23 cellular contexts compared by ENCODE assay signal in the genomic region with DNA sequence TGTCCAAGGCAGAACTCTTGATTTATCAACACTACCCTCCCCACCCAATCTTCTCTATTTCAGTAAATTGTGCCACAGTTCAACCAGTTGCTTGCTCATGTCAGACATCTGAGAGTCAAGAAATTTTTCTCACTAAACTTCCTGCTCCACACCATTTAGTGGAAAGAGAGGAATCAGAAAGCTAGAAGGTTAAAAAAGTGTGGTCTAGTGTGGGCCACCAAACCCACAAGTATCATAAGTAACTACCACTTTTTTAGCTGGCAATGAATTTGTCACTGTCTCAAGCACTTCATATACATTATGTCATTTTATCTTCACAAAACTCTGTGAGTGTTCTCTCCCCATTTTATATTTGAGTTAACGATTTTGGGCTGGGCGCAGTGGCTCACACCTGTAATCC. TPM values are rescaled to one million over a fixed set of nuclear protein-coding genes. Genes with fewer than 3 reads are reported as not detected.
DNase-seq lines count a peak whose midpoint lies in the region; ATAC-seq and TF ChIP-seq lines count a peak whose summit lies in the region.
"Had no signal": no experiment of that assay in that cellular context is flagged by ENCODE, and none has a peak within 500 bp of the region (broad histone marks: within the 10 kb centered on the region; RNA-seq: fewer than 3 reads in every experiment).

No MANE protein-coding gene starts in this region.

- H3K4me1 Mint-ChIP-seq in activated CD8-positive, alpha-beta T cell treated with anti-CD3 and anti-CD28 coated beads for 36 hours (ENCODE audit: low read depth), result no peaks in the 10 kb centered on the region
- H3K4me1 Mint-ChIP-seq in activated CD8-positive, alpha-beta T cell treated with anti-CD3 and anti-CD28 coated beads, Interleukin-2, amount 10 ng/mL, durations not matched to agents 7 days and 5 days (ENCODE audit: low read depth), result peaks cover 6% of the 10 kb centered on the region
- H3K4me1 Mint-ChIP-seq in activated T-helper 17 cell treated with anti-CD3 and anti-CD28 coated beads, Interleukin-2, amount 50 U/mL, for 72 hours, result no peaks in the 10 kb centered on the region
- H3K4me1 Mint-ChIP-seq: CD14-positive monocyte; CD8-positive, alpha-beta memory T cell had no signal

- no peak overlapping the region for H3K4me3 Mint-ChIP-seq in activated CD8-positive, alpha-beta T cell treated with anti-CD3 and anti-CD28 coated beads for 36 hours
- no peak overlapping the region for H3K4me3 Mint-ChIP-seq in activated CD8-positive, alpha-beta T cell treated with anti-CD3 and anti-CD28 coated beads, Interleukin-2, amount 10 ng/mL, durations not matched to agents 7 days and 5 days
- H3K4me3 Mint-ChIP-seq in activated T-helper 17 cell treated with anti-CD3 and anti-CD28 coated beads, Interleukin-2, amount 50 U/mL, for 72 hours, result no peak overlapping the region
- H3K4me3 Mint-ChIP-seq: CD14-positive monocyte; CD4-positive, alpha-beta T cell; CD8-positive, alpha-beta memory T cell; H9 had no signal

- peak; percentile 28 for DNase-seq in activated CD8-positive, alpha-beta T cell treated with anti-CD3 and anti-CD28 coated beads for 36 hours
- no peak for DNase-seq in activated CD8-positive, alpha-beta T cell treated with anti-CD3 and anti-CD28 coated beads, Interleukin-2, amount 10 ng/mL, durations not matched to agents 7 days and 5 days
- no peak for DNase-seq in activated naive CD4-positive, alpha-beta T cell treated with anti-CD3 and anti-CD28 coated beads, Interleukin-2, amount 50 U/mL, for 72 hours (ENCODE audit: low spot score in 2 of 2)
- DNase-seq in activated naive CD4-positive, alpha-beta T cell treated with Interleukin-2 at 50 U/mL for 16 hours, result no peak
- DNase-seq in effector CD8-positive, alpha-beta T cell (lab: John Stamatoyannopoulos, UW), result no peak
- DNase-seq: 8988T; ACHN; AML-193; BE2C; CD4-positive, alpha-beta T cell; CD8-positive, alpha-beta memory T cell; DMS 273 treated with DMSO at 0.1 percent for 48 hours; DMS79; EL; GDM1; GM23248; H9 had no signal

- intact Hi-C loops in activated CD8-positive, alpha-beta T cell treated with anti-CD3 and anti-CD28 coated beads for 36 hours (cut with micrococcal nuclease), result no loop called here

- ATAC-seq in activated CD8-positive, alpha-beta T cell treated with anti-CD3 and anti-CD28 coated beads for 36 hours, result peak; percentile 42
- ATAC-seq in activated CD8-positive, alpha-beta T cell treated with anti-CD3 and anti-CD28 coated beads, Interleukin-2, amount 10 ng/mL, durations not matched to agents 7 days and 5 days, result no peak
- ATAC-seq in activated naive CD4-positive, alpha-beta T cell treated with anti-CD3 and anti-CD28 coated beads, Interleukin-2, amount 50 U/mL, for 72 hours, result peak; percentile 22 to 64
- peak; percentile 48 for ATAC-seq in activated T-helper 17 cell treated with anti-CD3 and anti-CD28 coated beads, Interleukin-2, amount 50 U/mL, for 72 hours (replicated peaks)
- ATAC-seq: A549, GM12878, HCT116 had no signal

- H3K36me3 Mint-ChIP-seq in activated CD8-positive, alpha-beta T cell treated with anti-CD3 and anti-CD28 coated beads for 36 hours (ENCODE audit: low read depth), result no peaks in the 10 kb centered on the region
- no peaks in the 10 kb centered on the region for H3K36me3 Mint-ChIP-seq in activated CD8-positive, alpha-beta T cell treated with anti-CD3 and anti-CD28 coated beads, Interleukin-2, amount 10 ng/mL, durations not matched to agents 7 days and 5 days (ENCODE audit: low read depth)
- H3K36me3 Mint-ChIP-seq in activated naive CD4-positive, alpha-beta T cell treated with anti-CD3 and anti-CD28 coated beads, Interleukin-2, amount 50 U/mL, for 72 hours, result no peaks in the 10 kb centered on the region
- H3K36me3 Mint-ChIP-seq in activated T-helper 17 cell treated with anti-CD3 and anti-CD28 coated beads, Interleukin-2, amount 50 U/mL, for 72 hours (ENCODE audit: low read depth), result no peaks in the 10 kb centered on the region
- H3K36me3 Mint-ChIP-seq: CD14-positive monocyte had no signal

- CTCF ChIA-PET in activated CD8-positive, alpha-beta T cell treated with anti-CD3 and anti-CD28 coated beads for 36 hours (lab: Charles Lee), result interaction anchor here (1.1 to 4.1 kb wide), 2 partner anchors 9 to 198 kb away, joined by 3 to 20 read pairs; no protein-coding TSS in a partner anchor
- CTCF ChIA-PET in activated CD8-positive, alpha-beta T cell treated with anti-CD3 and anti-CD28 coated beads, Interleukin-2, amount 10 ng/mL, durations not matched to agents 7 days and 5 days (lab: Charles Lee), result interaction anchor here (1.6 kb wide), 1 partner anchor 10 kb away, joined by 9 read pairs; no protein-coding TSS in a partner anchor

- H3K27ac Mint-ChIP-seq in activated CD8-positive, alpha-beta T cell treated with anti-CD3 and anti-CD28 coated beads for 36 hours, result no peak overlapping the region
- no peak overlapping the region for H3K27ac Mint-ChIP-seq in activated CD8-positive, alpha-beta T cell treated with anti-CD3 and anti-CD28 coated beads, Interleukin-2, amount 10 ng/mL, durations not matched to agents 7 days and 5 days
- no peak overlapping the region for H3K27ac Mint-ChIP-seq in activated naive CD4-positive, alpha-beta T cell treated with anti-CD3 and anti-CD28 coated beads, Interleukin-2, amount 50 U/mL, for 72 hours
- H3K27ac Mint-ChIP-seq in activated T-helper 17 cell treated with anti-CD3 and anti-CD28 coated beads, Interleukin-2, amount 50 U/mL, for 72 hours, result no peak overlapping the region
- H3K27ac Mint-ChIP-seq: CD14-positive monocyte; CD4-positive, alpha-beta T cell; CD8-positive, alpha-beta memory T cell; H9 had no signal

- peaks cover 6% of the 10 kb centered on the region for H3K27me3 Mint-ChIP-seq in activated CD8-positive, alpha-beta T cell treated with anti-CD3 and anti-CD28 coated beads for 36 hours
- H3K27me3 Mint-ChIP-seq in activated CD8-positive, alpha-beta T cell treated with anti-CD3 and anti-CD28 coated beads, Interleukin-2, amount 10 ng/mL, durations not matched to agents 7 days and 5 days (ENCODE audit: low read depth), result peaks cover 16% of the 10 kb centered on the region
- H3K27me3 Mint-ChIP-seq in activated T-helper 17 cell treated with anti-CD3 and anti-CD28 coated beads, Interleukin-2, amount 50 U/mL, for 72 hours, result peaks cover 15% of the 10 kb centered on the region

- no peak for TF ChIP-seq CTCF in activated CD8-positive, alpha-beta T cell treated with anti-CD3 and anti-CD28 coated beads for 36 hours (IDR thresholded peaks at IDR 0.05)

- POLR2A ChIA-PET in activated CD8-positive, alpha-beta T cell treated with anti-CD3 and anti-CD28 coated beads for 36 hours (lab: Charles Lee), result no interaction called here
- POLR2A ChIA-PET in activated CD8-positive, alpha-beta T cell treated with anti-CD3 and anti-CD28 coated beads, Interleukin-2, amount 10 ng/mL, durations not matched to agents 7 days and 5 days (lab: Charles Lee), result no interaction called here

- peaks cover 9% of the 10 kb centered on the region for H3K9me3 Mint-ChIP-seq in activated CD8-positive, alpha-beta T cell treated with anti-CD3 and anti-CD28 coated beads for 36 hours
- no peaks in the 10 kb centered on the region for H3K9me3 Mint-ChIP-seq in activated CD8-positive, alpha-beta T cell treated with anti-CD3 and anti-CD28 coated beads, Interleukin-2, amount 10 ng/mL, durations not matched to agents 7 days and 5 days (ENCODE audit: insufficient read depth)
- H3K9me3 Mint-ChIP-seq in activated naive CD4-positive, alpha-beta T cell treated with anti-CD3 and anti-CD28 coated beads, Interleukin-2, amount 50 U/mL, for 72 hours, result no peaks in the 10 kb centered on the region
- no peaks in the 10 kb centered on the region for H3K9me3 Mint-ChIP-seq in activated T-helper 17 cell treated with anti-CD3 and anti-CD28 coated beads, Interleukin-2, amount 50 U/mL, for 72 hours
- H3K9me3 Mint-ChIP-seq: CD4-positive, alpha-beta T cell had no signal

RNA-seq across cellular contexts. Expression of a gene that starts 16.6 kb away (rescaled TPM):
- not detected for total RNA-seq in activated CD8-positive, alpha-beta T cell treated with anti-CD3 and anti-CD28 coated beads for 36 hours
- total RNA-seq in activated CD8-positive, alpha-beta T cell treated with anti-CD3 and anti-CD28 coated beads, Interleukin-2, amount 10 ng/mL, durations not matched to agents 7 days and 5 days, result not detected
- not detected for total RNA-seq in activated naive CD4-positive, alpha-beta T cell treated with anti-CD3 and anti-CD28 coated beads, Interleukin-2, amount 50 U/mL, for 72 hours
- under 1 TPM; 0.19 TPM for total RNA-seq in activated T-helper 17 cell treated with anti-CD3 and anti-CD28 coated beads, Interleukin-2, amount 50 U/mL, for 72 hours
- total RNA-seq: CD4-positive, alpha-beta T cell; CD8-positive, alpha-beta memory T cell; GM12878; H1; H9 had no signal
